19 cellular contexts compared by ENCODE assay signal in genomic region chr4:8683462-8683861, GRCh38.
A peak's percentile ranks its signal among the peaks of the same experiment; 100 is the strongest.
DNase-seq lines count a peak whose midpoint lies in the region; ATAC-seq and TF ChIP-seq lines count a peak whose summit lies in the region.
"Had no signal": no experiment of that assay in that cellular context is flagged by ENCODE, and none has a peak within 500 bp of the region (broad histone marks: within the 10 kb centered on the region; RNA-seq: fewer than 3 reads in every experiment).

No MANE protein-coding gene starts in this region.

- no peak overlapping the region for H3K27ac ChIP-seq in body of pancreas
- no peak overlapping the region for H3K27ac ChIP-seq in effector memory CD4-positive, alpha-beta T cell (ENCODE audit: insufficient read depth, low read length, poor library complexity, severe bottlenecking)
- no peak overlapping the region for H3K27ac ChIP-seq in coronary artery
- H3K27ac ChIP-seq: 22Rv1, BLaER1, C4-2B had no signal

- ATAC-seq in body of pancreas, result no peak
- ATAC-seq: CD8-positive, alpha-beta T cell had no signal

- H3K4me1 Mint-ChIP-seq in chondrocyte (ENCODE audit: low read depth), result no peaks in the 10 kb centered on the region
- H3K4me1 Mint-ChIP-seq: B cell; CD4-positive, CD25-positive, alpha-beta regulatory T cell had no signal

- H3K4me3 Mint-ChIP-seq in chondrocyte (ENCODE audit: unreplicated experiment), result no peak overlapping the region
- H3K4me3 Mint-ChIP-seq: B cell; CD4-positive, CD25-positive, alpha-beta regulatory T cell; CD8-positive, alpha-beta T cell had no signal

- no peaks in the 10 kb centered on the region for H3K36me3 ChIP-seq in body of pancreas (replicated peaks in 1 of 2; ENCODE audit: insufficient read depth in 1 of 2, low read depth in 2 of 2)
- no peaks in the 10 kb centered on the region for H3K36me3 ChIP-seq in effector memory CD4-positive, alpha-beta T cell (ENCODE audit: control insufficient read depth, insufficient read depth, low read length)
- H3K36me3 ChIP-seq: BLaER1 had no signal

- DNase-seq in activated effector memory CD4-positive, alpha-beta T cell treated with anti-CD3 and anti-CD28 coated beads, Interleukin-2, amount 50 U/mL, for 16 hours, result peak; percentile 12
- DNase-seq in activated effector memory CD4-positive, alpha-beta T cell treated with Interleukin-2 at 50 U/mL for 16 hours, result no peak
- peak; percentile 2 for DNase-seq in chondrocyte (ENCODE audit: low spot score)
- peak; percentile 12 for DNase-seq in posterior vena cava (ENCODE audit: low spot score)
- no peak for DNase-seq in dedifferentiated amniotic fluid mesenchymal stem cell (ENCODE audit: extremely low spot score)
- DNase-seq in body of pancreas, result no peak
- DNase-seq in effector memory CD4-positive, alpha-beta T cell, result no peak
- no peak for DNase-seq in coronary artery (ENCODE audit: low spot score)
- DNase-seq: Caco-2; CD4-positive, CD25-positive, alpha-beta regulatory T cell; CD8-positive, alpha-beta T cell; DMS153; DND-41; GOT3; HCEC 1CT had no signal

- WGBS in body of pancreas, 2 donors, result 71 to 76% methylated on average over 5 of the region's 5 CpGs

- TF ChIP-seq CTCF in chondrocyte (IDR thresholded peaks at IDR 0.05) (no peak), body of pancreas (IDR thresholded peaks at IDR 0.05) (no peak), coronary artery (IDR thresholded peaks at IDR 0.05) (no peak)

- no peak overlapping the region for H3K4me3 ChIP-seq in body of pancreas
- H3K4me3 ChIP-seq in effector memory CD4-positive, alpha-beta T cell (ENCODE audit: insufficient read depth, low read depth, low read length, poor library complexity, severe bottlenecking), result no peak overlapping the region
- H3K4me3 ChIP-seq in coronary artery, result no peak overlapping the region
- H3K4me3 ChIP-seq: BLaER1 had no signal

- H3K27ac Mint-ChIP-seq in chondrocyte (ENCODE audit: unreplicated experiment), result no peak overlapping the region
- H3K27ac Mint-ChIP-seq: B cell; CD8-positive, alpha-beta T cell had no signal

- peaks cover 57% of the 10 kb centered on the region for H3K27me3 Mint-ChIP-seq in chondrocyte (ENCODE audit: low read depth)

- no peaks in the 10 kb centered on the region for H3K9me3 Mint-ChIP-seq in chondrocyte (ENCODE audit: low read depth)
- H3K9me3 Mint-ChIP-seq: CD8-positive, alpha-beta T cell had no signal

- intact Hi-C loops in posterior vena cava (cut with DNase I) (no loop called here), body of pancreas (cut with DNase I) (no loop called here)

- peaks cover 0 to 6% of the 10 kb centered on the region in 2 donors for H3K27me3 ChIP-seq in body of pancreas
- H3K27me3 ChIP-seq in effector memory CD4-positive, alpha-beta T cell (replicated peaks; ENCODE audit: control insufficient read depth, insufficient read depth, low read length, poor library complexity, severe bottlenecking), result no peaks in the 10 kb centered on the region
- H3K27me3 ChIP-seq: BLaER1 had no signal

- H3K4me1 ChIP-seq in body of pancreas, result no peaks in the 10 kb centered on the region
- no peaks in the 10 kb centered on the region for H3K4me1 ChIP-seq in effector memory CD4-positive, alpha-beta T cell (ENCODE audit: control insufficient read depth, insufficient read depth, low read length, poor library complexity, severe bottlenecking)
- H3K4me1 ChIP-seq: BLaER1, Caco-2 had no signal

- H3K36me3 Mint-ChIP-seq in chondrocyte (ENCODE audit: low read depth), result no peaks in the 10 kb centered on the region
- H3K36me3 Mint-ChIP-seq: CD4-positive, CD25-positive, alpha-beta regulatory T cell; CD8-positive, alpha-beta T cell had no signal

- no peak for TF ChIP-seq POLR2A in body of pancreas (IDR thresholded peaks at IDR 0.05)

- no peaks in the 10 kb centered on the region for H3K9me3 ChIP-seq in body of pancreas
- H3K9me3 ChIP-seq in effector memory CD4-positive, alpha-beta T cell (ENCODE audit: control insufficient read depth, low read length), result no peaks in the 10 kb centered on the region
- H3K9me3 ChIP-seq: BLaER1, Caco-2 had no signal

Comparison
In these comparisons a context has a peak if more than half of its experiments do, and no peak if none do; other contexts are left out.
1. DNase-seq: peak in activated effector memory CD4-positive, alpha-beta T cell treated with anti-CD3 and anti-CD28 coated beads, Interleukin-2, amount 50 U/mL, for 16 hours (single experiment), chondrocyte (single experiment) and posterior vena cava (single experiment); none in activated effector memory CD4-positive, alpha-beta T cell treated with Interleukin-2 at 50 U/mL for 16 hours (single experiment), dedifferentiated amniotic fluid mesenchymal stem cell (single experiment), body of pancreas (0 of 4), effector memory CD4-positive, alpha-beta T cell (0 of 3) and coronary artery (single experiment).